In the genomic region with DNA sequence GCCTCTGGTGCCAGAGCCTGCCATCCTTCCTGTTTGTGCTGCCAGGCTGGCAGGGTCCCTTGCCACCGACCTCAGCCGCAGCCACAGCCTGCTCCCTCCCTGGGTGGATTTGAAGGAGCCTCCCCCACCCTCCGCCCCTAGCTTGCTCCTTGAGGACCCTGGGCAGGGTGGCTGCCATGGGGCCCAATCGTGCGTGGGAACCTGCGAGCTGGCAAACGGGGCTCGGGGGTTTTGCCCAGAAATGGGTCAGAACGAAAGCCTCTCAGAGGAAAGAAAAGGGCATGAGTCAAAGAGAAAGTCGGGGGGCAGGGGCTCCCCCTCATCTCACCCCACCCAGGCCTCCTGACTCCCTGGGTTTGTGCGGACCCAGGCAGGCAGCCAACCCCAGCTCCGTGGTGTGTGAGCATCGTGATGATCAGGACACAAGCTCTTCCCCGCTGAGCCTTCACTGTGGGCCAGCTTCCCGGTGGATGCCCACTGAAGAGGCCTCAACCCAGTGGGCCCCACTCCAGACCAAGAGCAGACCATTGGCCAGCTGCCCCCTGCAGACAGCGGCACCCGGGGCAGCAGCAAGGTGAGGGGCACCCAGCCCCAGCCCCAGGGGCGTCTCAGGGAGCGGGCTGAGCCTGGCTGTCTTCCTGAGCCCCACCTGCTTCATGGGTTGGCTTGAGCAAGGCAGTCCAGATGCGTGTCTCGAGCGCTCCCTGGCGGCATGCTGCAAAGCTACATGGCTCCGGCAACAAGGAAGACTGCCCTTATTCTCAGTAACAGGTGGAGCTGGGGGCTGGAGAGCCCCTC, we compare ENCODE assay signal across 8 cellular contexts. TPM values are rescaled to one million over a fixed set of nuclear protein-coding genes. Genes with fewer than 3 reads are reported as not detected.
DNase-seq lines count a peak whose midpoint lies in the region; ATAC-seq and TF ChIP-seq lines count a peak whose summit lies in the region.

No MANE protein-coding gene starts in this region.

- peak; percentile 85 to 95 (median 90) for TF ChIP-seq CTCF in heart left ventricle (IDR thresholded peaks at IDR 0.05)
- peak; percentile 82 to 92 (median 88) for TF ChIP-seq CTCF in uterus (IDR thresholded peaks at IDR 0.05)

- H3K27ac Mint-ChIP-seq in activated naive CD8-positive, alpha-beta T cell treated with anti-CD3 and anti-CD28 coated beads, Interleukin-2, amount 50 U/mL, for 24 hours: peak overlapping the region; percentile 65

- intact Hi-C loops in heart left ventricle (cut with DNase I): loop anchor here (1.0 to 10.0 kb wide), 11 partner anchors 86 to 248 kb away; a partner anchor contains a TSS
- intact Hi-C loops in uterus (cut with DNase I; ENCODE audit: low total_unique reads): loop anchor here (5.0 kb wide), 1 partner anchor 248 kb away; no protein-coding TSS in a partner anchor

- peak; percentile 54 for ATAC-seq in GM21717 (IDR thresholded peaks at IDR 0.05; ENCODE audit: unreplicated experiment)
- peak; percentile 83 for ATAC-seq in activated naive CD8-positive, alpha-beta T cell treated with anti-CD3 and anti-CD28 coated beads, Interleukin-2, amount 50 U/mL, for 24 hours
- ATAC-seq in heart left ventricle: peak; percentile 64 to 82 (median 76)

- no peaks in the 10 kb centered on the region for H3K27me3 Mint-ChIP-seq in activated naive CD8-positive, alpha-beta T cell treated with anti-CD3 and anti-CD28 coated beads, Interleukin-2, amount 50 U/mL, for 24 hours

- H3K4me1 ChIP-seq in heart left ventricle: peaks cover 0 to 52% (median 11%) of the 10 kb centered on the region in 12 donors
- H3K4me1 ChIP-seq in uterus: no peaks in the 10 kb centered on the region

- no peaks in the 10 kb centered on the region for H3K9me3 Mint-ChIP-seq in activated naive CD8-positive, alpha-beta T cell treated with anti-CD3 and anti-CD28 coated beads, Interleukin-2, amount 50 U/mL, for 24 hours

- H3K4me3 ChIP-seq in heart left ventricle (peak overlapping the region in 2 of 12 donors; percentile 4 to 27), uterus (no peak overlapping the region)

- H3K27me3 ChIP-seq in heart left ventricle (no peaks in the 10 kb centered on the region), uterus (no peaks in the 10 kb centered on the region)

- H3K36me3 ChIP-seq in heart left ventricle (peaks cover 0 to 30% (median 20%) of the 10 kb centered on the region in 9 donors), uterus (no peaks in the 10 kb centered on the region)

- no peaks in the 10 kb centered on the region for H3K36me3 Mint-ChIP-seq in activated naive CD8-positive, alpha-beta T cell treated with anti-CD3 and anti-CD28 coated beads, Interleukin-2, amount 50 U/mL, for 24 hours (ENCODE audit: low read depth)

- 23 to 51% (median 35%) methylated on average over 11 to 24 of the region's 24 CpGs for WGBS in heart left ventricle, 4 donors

- H3K4me3 Mint-ChIP-seq in activated naive CD8-positive, alpha-beta T cell treated with anti-CD3 and anti-CD28 coated beads, Interleukin-2, amount 50 U/mL, for 24 hours: peak overlapping the region; percentile 59

- TF ChIP-seq POLR2A in heart left ventricle (IDR thresholded peaks at IDR 0.05) (peak in 1 of 2 donors; percentile 9), uterus (IDR thresholded peaks at IDR 0.05) (no peak)

- H3K4me1 Mint-ChIP-seq in activated naive CD8-positive, alpha-beta T cell treated with anti-CD3 and anti-CD28 coated beads, Interleukin-2, amount 50 U/mL, for 24 hours: peaks cover 36% of the 10 kb centered on the region

- DNase-seq in COLO668 (lab: John Stamatoyannopoulos, UW; ENCODE audit: unreplicated experiment) (peak; percentile 90), NCI-H1694 (lab: John Stamatoyannopoulos, UW) (peak; percentile 68), T-helper 1 cell (peak; percentile 71 to 93 (median 85)), heart left ventricle (peak; percentile 79 to 93 (median 80)), pulmonary artery endothelial cell (ENCODE audit: low read depth, low spot score) (peak; percentile 50), uterus (peak; percentile 76 to 78)
- DNase-seq in activated naive CD8-positive, alpha-beta T cell treated with anti-CD3 and anti-CD28 coated beads, Interleukin-2, amount 50 U/mL, for 24 hours: peak; percentile 91

- H3K9me3 ChIP-seq in heart left ventricle: no peaks in the 10 kb centered on the region
- no peaks in the 10 kb centered on the region for H3K9me3 ChIP-seq in uterus

- H3K27ac ChIP-seq in heart left ventricle (peak overlapping the region in 2 of 12 donors; percentile 38 to 68), uterus (no peak overlapping the region)

RNA-seq across cellular contexts. Expression of a gene that starts 3.0 kb away (rescaled TPM):
- total RNA-seq in heart left ventricle (under 1 TPM in 2 of 9 donors, not detected in 7; 0.15 to 0.48 TPM), pulmonary artery endothelial cell (not detected in 2 replicates), uterus (not detected)
- polyA plus RNA-seq in heart left ventricle: under 1 TPM in 1 of 2 donors, not detected in 1; 0.17 TPM

RNA-seq across cellular contexts. Expression of a gene that starts 6.9 kb away (rescaled TPM):
- total RNA-seq in heart left ventricle (10 to 100 TPM; 19.1 to 44.3 (median 33.4) TPM), pulmonary artery endothelial cell (7.9 and 15.7 TPM in 2 replicates), uterus (10 to 100 TPM; 24.8 to 36.9 (median 26.1) TPM)
- polyA plus RNA-seq in heart left ventricle: 10 to 100 TPM; 13.1 to 30.6 TPM

RNA-seq across cellular contexts. Expression of a gene that starts 11.1 kb away (rescaled TPM):
- total RNA-seq in heart left ventricle: 100 to 1,000 TPM in 1 of 9 donors, 10 to 100 TPM in 8; 45.1 to 114 (median 55.1) TPM
- polyA plus RNA-seq in heart left ventricle: 10 to 100 TPM; 38.4 to 71.7 TPM
- total RNA-seq in pulmonary artery endothelial cell: 31.2 and 33.0 TPM in 2 replicates
- 100 to 1,000 TPM in 1 of 4 donors, 10 to 100 TPM in 3; 25.2 to 221 (median 59.2) TPM for total RNA-seq in uterus

RNA-seq across cellular contexts. Expression of a gene that starts 19.0 kb away (rescaled TPM):
- total RNA-seq in heart left ventricle (1 to 10 TPM in 8 of 9 donors, under 1 TPM in 1; 0.85 to 2.9 (median 1.2) TPM), pulmonary artery endothelial cell (not detected in 2 replicates), uterus (10 to 100 TPM in 1 of 4 donors, 1 to 10 TPM in 1, not detected in 2; 2.4 to 11.5 TPM)
- 1 to 10 TPM in 1 of 2 donors, under 1 TPM in 1; 0.50 to 1.2 TPM for polyA plus RNA-seq in heart left ventricle

RNA-seq across cellular contexts. Expression of a gene that starts 35.4 kb away (rescaled TPM):
- total RNA-seq in heart left ventricle (1 to 10 TPM in 1 of 9 donors, under 1 TPM in 8; 0.09 to 2.0 (median 0.20) TPM), pulmonary artery endothelial cell (17.6 and 31.1 TPM in 2 replicates), uterus (1 to 10 TPM in 2 of 4 donors, under 1 TPM in 1, not detected in 1; 0.15 to 5.9 (median 1.0) TPM)
- under 1 TPM; 0.15 to 0.22 TPM for polyA plus RNA-seq in heart left ventricle
